2 cellular contexts compared by ENCODE assay signal in genomic region chr17:74392848-74393247, GRCh38.
TF ChIP-seq lines count a peak whose summit lies in the region.

No MANE protein-coding gene starts in this region.

TF ChIP-seq in HepG2, 621 proteins besides CTCF, POLR2A, EP300 and RAD21:
- no peak for TF ChIP-seq CREBL2 (CRISPR knock-in tag; IDR thresholded peaks at IDR 0.05; ENCODE audit: borderline replicate concordance)
- peak; percentile 97 for TF ChIP-seq THAP11 (CRISPR knock-in tag; IDR thresholded peaks at IDR 0.05)
- no peak for TF ChIP-seq ZNF777 (CRISPR knock-in tag; IDR thresholded peaks at IDR 0.05)
- TF ChIP-seq ZNF143 (CRISPR knock-in tag; IDR thresholded peaks at IDR 0.05) = peak; percentile 91
- peak; percentile 80 for TF ChIP-seq NFYC (CRISPR knock-in tag; IDR thresholded peaks at IDR 0.05)
- TF ChIP-seq SUZ12 (IDR thresholded peaks at IDR 0.05; ENCODE audit: low read depth, low read length) = peak; percentile 36; the same call in 1 of the 2 replicates
- TF ChIP-seq HCFC1 (IDR thresholded peaks at IDR 0.05; ENCODE audit: low read depth, low read length) = peak; percentile 61; the same call in 1 of the 2 replicates
- no peak for TF ChIP-seq ZNF572 (CRISPR knock-in tag; IDR thresholded peaks at IDR 0.05)
- TF ChIP-seq ZNF333 (CRISPR knock-in tag; IDR thresholded peaks at IDR 0.05; ENCODE audit: borderline replicate concordance) = 0 out of 2 replicates have a peak, but pooled peaks have one; percentile 34
- peak; percentile 59; the same call in 1 of the 2 replicates for TF ChIP-seq USF2 (IDR thresholded peaks at IDR 0.05; ENCODE audit: low read depth, low read length)
- TF ChIP-seq USF2 (CRISPR knock-in tag; IDR thresholded peaks at IDR 0.05; ENCODE audit: borderline replicate concordance) = peak; percentile 88; the same call in 1 of the 2 replicates
- no peak for TF ChIP-seq TBX2 (CRISPR knock-in tag; IDR thresholded peaks at IDR 0.05; ENCODE audit: borderline replicate concordance)
- peak; percentile 72 for TF ChIP-seq NFYB (CRISPR knock-in tag; IDR thresholded peaks at IDR 0.05)

TF ChIP-seq in H1, 55 proteins besides CTCF, POLR2A, EP300 and RAD21:
- TF ChIP-seq BCL11A (IDR thresholded peaks at IDR 0.05; ENCODE audit: low read depth in 2 of 2, low read length in 2 of 2) (no peak), SIRT6 (IDR thresholded peaks at IDR 0.05; ENCODE audit: low read length) (no peak), TCF12 (IDR thresholded peaks at IDR 0.05; ENCODE audit: low read depth, low read length) (no peak), GTF2F1 (IDR thresholded peaks at IDR 0.05; ENCODE audit: borderline replicate concordance, low read depth, low read length) (no peak), KDM5A (IDR thresholded peaks at IDR 0.05; ENCODE audit: low read length) (no peak), RBBP5 (IDR thresholded peaks at IDR 0.05; ENCODE audit: borderline replicate concordance, low read depth, low read length) (no peak), CHD2 (IDR thresholded peaks at IDR 0.05; ENCODE audit: low read length) (no peak), POU5F1 (IDR thresholded peaks at IDR 0.05; ENCODE audit: low read depth, low read length) (no peak), TAF1 (IDR thresholded peaks at IDR 0.05; ENCODE audit: low read depth, low read length) (no peak), CEBPB (IDR thresholded peaks at IDR 0.05; ENCODE audit: low read depth, low read length) (no peak), POLR2AphosphoS5 (IDR thresholded peaks at IDR 0.05; ENCODE audit: low read depth, low read length) (no peak), MAFK (IDR thresholded peaks at IDR 0.05; ENCODE audit: low read depth, low read length) (no peak), CTBP2 (IDR thresholded peaks at IDR 0.05; ENCODE audit: borderline replicate concordance, insufficient read depth, insufficient read length, low read length) (no peak), TAF7 (optimal IDR thresholded peaks at IDR 0.05; ENCODE audit: borderline replicate concordance, low read depth, low read length) (no peak), FOSL1 (IDR thresholded peaks at IDR 0.05; ENCODE audit: insufficient read depth, low read depth, low read length) (no peak), NRF1 (IDR thresholded peaks at IDR 0.05; ENCODE audit: low read depth, low read length) (no peak), JUND (IDR thresholded peaks at IDR 0.05; ENCODE audit: low read length) (no peak), KDM1A (IDR thresholded peaks at IDR 0.05; ENCODE audit: borderline replicate concordance, low read length) (no peak), EGR1 (IDR thresholded peaks at IDR 0.05; ENCODE audit: borderline replicate concordance, low read depth, low read length) (no peak), ATF3 (IDR thresholded peaks at IDR 0.05; ENCODE audit: insufficient read depth, low read depth, low read length) (peak; percentile 45; the same call in 1 of the 2 replicates), PHF8 (conservative IDR thresholded peaks at IDR 0.05; ENCODE audit: low read depth, low read length) (no peak), SIN3A (conservative IDR thresholded peaks at IDR 0.05 in 1 of 2, IDR thresholded peaks at IDR 0.05 in 1 of 2; ENCODE audit: low read depth in 1 of 2, low read length in 2 of 2) (no peak), BRCA1 (IDR thresholded peaks at IDR 0.05; ENCODE audit: low read depth, low read length) (no peak), RFX5 (IDR thresholded peaks at IDR 0.05; ENCODE audit: borderline replicate concordance, low read depth, low read length) (no peak), ASH2L (IDR thresholded peaks at IDR 0.05; ENCODE audit: low read length) (no peak), SP1 (IDR thresholded peaks at IDR 0.05; ENCODE audit: low read depth, low read length) (no peak), TEAD4 (IDR thresholded peaks at IDR 0.05; ENCODE audit: low read depth, low read length) (no peak), CBX8 (IDR thresholded peaks at IDR 0.05; ENCODE audit: borderline replicate concordance, low read depth, low read length) (no peak), ATF2 (IDR thresholded peaks at IDR 0.05; ENCODE audit: low read length) (no peak), E2F6 (IDR thresholded peaks at IDR 0.05) (0 out of 2 replicates have a peak, but pooled peaks have one; percentile 26), CREB1 (IDR thresholded peaks at IDR 0.05) (no peak), CHD1 (IDR thresholded peaks at IDR 0.05; ENCODE audit: low read depth, low read length) (no peak), RXRA (IDR thresholded peaks at IDR 0.05; ENCODE audit: insufficient read depth, low read depth, low read length) (no peak), GABPA (IDR thresholded peaks at IDR 0.05; ENCODE audit: borderline replicate concordance, insufficient read depth, low read length) (no peak), SIX5 (IDR thresholded peaks at IDR 0.05; ENCODE audit: low read depth, low read length) (peak; percentile 71), NANOG (IDR thresholded peaks at IDR 0.05; ENCODE audit: insufficient read depth, low read depth, low read length, poor library complexity, severe bottlenecking) (no peak), KDM4A (IDR thresholded peaks at IDR 0.05; ENCODE audit: low read depth, low read length, severe bottlenecking) (no peak), SP2 (IDR thresholded peaks at IDR 0.05; ENCODE audit: low read length) (no peak), SAP30 (IDR thresholded peaks at IDR 0.05; ENCODE audit: insufficient read depth, insufficient replicate concordance, low read length) (no peak), HDAC6 (IDR thresholded peaks at IDR 0.05; ENCODE audit: low read depth, low read length) (no peak), MAX (IDR thresholded peaks at IDR 0.05) (0 out of 2 replicates have a peak, but pooled peaks have one; percentile 9), USF2 (IDR thresholded peaks at IDR 0.05; ENCODE audit: low read length) (peak; percentile 85), BACH1 (IDR thresholded peaks at IDR 0.05; ENCODE audit: low read length) (no peak)
